Comparison of ENCODE assay signal across 8 cellular contexts in the genomic region with DNA sequence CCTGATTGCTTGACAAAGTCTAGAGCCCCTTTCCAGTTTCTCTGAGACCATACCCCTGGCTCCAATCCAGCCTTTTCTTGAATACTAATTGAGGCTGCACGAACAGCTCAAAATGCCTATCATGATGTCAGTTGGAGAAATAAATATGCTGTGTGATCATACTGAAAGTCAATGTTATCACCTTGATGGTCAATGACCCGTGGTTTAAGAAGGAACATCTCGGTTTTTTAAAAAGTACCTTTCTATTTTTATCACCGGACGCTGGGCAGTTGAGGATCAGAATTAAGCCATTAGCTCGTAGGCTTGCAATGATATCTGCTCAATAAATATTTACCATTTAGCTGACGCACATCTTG. TPM values are rescaled to one million over a fixed set of nuclear protein-coding genes. Genes with fewer than 3 reads are reported as not detected.
DNase-seq lines count a peak whose midpoint lies in the region; ATAC-seq, FAIRE-seq and TF ChIP-seq lines count a peak whose summit lies in the region.

No MANE protein-coding gene starts in this region.

- RAD21 ChIA-PET in GM12878 (lab: Charles Lee; ENCODE audit: unreplicated experiment): interaction anchor here (1.1 to 1.6 kb wide), 2 partner anchors 151 to 185 kb away, joined by 4 read pairs; partner anchors contain the start of gene DOCK11

- SMC1A ChIA-PET in GM12878 (lab: Charles Lee; ENCODE audit: uncharacterized antibody, unreplicated experiment): interaction anchor here (1.0 to 1.5 kb wide), 5 partner anchors 9 to 38 kb away, joined by 3 to 6 read pairs (median 4); no protein-coding TSS in a partner anchor

- POLR2A ChIA-PET in GM12878 (lab: Charles Lee): interaction anchor here (2.0 kb wide), 1 partner anchor 9 kb away, joined by 9 read pairs; no protein-coding TSS in a partner anchor

- DNase-seq in GM12878 (ENCODE audit: low read depth, low spot score) (no peak), G401 (ENCODE audit: low spot score) (no peak), NCI-H510A treated with DMSO at 0.1 percent for 48 hours (lab: John Stamatoyannopoulos, UW) (no peak)

- TF ChIP-seq POLR2A in GM12878 (IDR thresholded peaks at IDR 0.05; ENCODE audit: low read depth, low read length): no peak

- peaks cover 33% of the 10 kb centered on the region for H3K79me2 ChIP-seq in GM12878 (ENCODE audit: control insufficient read depth, insufficient read depth, low read length)

- 26% methylated on average over 7 of the region's 7 CpGs for WGBS in GM12878 (ENCODE audit: insufficient coverage, insufficient replicate concordance, low lambda C conversion rate, missing lambda C conversion rate)

- no TSS peak for BruUV-seq in GM12878 (replicated peaks; lab: Mats Ljungman, UMichigan)

- TF ChIP-seq RAD21 in GM12878 (IDR thresholded peaks at IDR 0.05; ENCODE audit: insufficient read depth, low read depth, low read length): no peak

- peak overlapping the region; percentile 88 for H3K9ac ChIP-seq in GM12878 (ENCODE audit: control insufficient read depth, insufficient read depth, low read length)

- H3K36me3 ChIP-seq in GM12878 (ENCODE audit: control insufficient read depth in 2 of 2, insufficient read depth in 2 of 2, low read length in 1 of 2) (no peaks in the 10 kb centered on the region), muscle layer of duodenum (ENCODE audit: control insufficient read depth in 1 of 2, insufficient read depth in 2 of 2, low read length in 2 of 2) (peaks cover 0 to 9% of the 10 kb centered on the region in 2 donors)

- ATAC-seq in HG03060 (IDR thresholded peaks at IDR 0.05; ENCODE audit: low read depth, unreplicated experiment) (peak; percentile 1), GM12878 (peak; percentile 22), GM21447 (IDR thresholded peaks at IDR 0.05; ENCODE audit: unreplicated experiment) (no peak), esophagus mucosa (no peak)

- no peak for TF ChIP-seq EP300 in GM12878 (IDR thresholded peaks at IDR 0.05; ENCODE audit: borderline replicate concordance in 1 of 2, control insufficient read depth in 1 of 2, low read depth in 2 of 2, low read length in 2 of 2)

- peak overlapping the region; percentile 87 for H3K4me2 ChIP-seq in GM12878 (ENCODE audit: control insufficient read depth, insufficient read depth)

- H3K27ac ChIP-seq in GM12878 (ENCODE audit: control insufficient read depth, insufficient read depth) (peak overlapping the region; percentile 81), muscle layer of duodenum (ENCODE audit: low read length) (peak overlapping the region; percentile 94)

- intact Hi-C loops in GM12878 (cut with micrococcal nuclease; ENCODE audit: unreplicated experiment): loop anchor here (5.0 kb wide), 2 partner anchors 77 to 192 kb away; no protein-coding TSS in a partner anchor

- CTCF ChIA-PET in GM12878 (lab: Yijun Ruan, JAX): no interaction called here

- H3K4me3 ChIP-seq in GM08714 (ENCODE audit: low read length): peak overlapping the region; percentile 80
- H3K4me3 ChIP-seq in GM12878: peak overlapping the region; percentile 60
- H3K4me3 ChIP-seq in muscle layer of duodenum (ENCODE audit: low read depth in 1 of 2, low read length in 2 of 2): peak overlapping the region; percentile 58 to 64

- peaks cover 5% of the 10 kb centered on the region; the same call in 1 of the 2 replicates for H3K4me1 ChIP-seq in GM12878 (ENCODE audit: control insufficient read depth, insufficient read depth, low read length)
- H3K4me1 ChIP-seq in muscle layer of duodenum (ENCODE audit: control insufficient read depth in 1 of 2, insufficient read depth in 2 of 2, low read length in 2 of 2): peaks cover 0 to 7% of the 10 kb centered on the region in 2 donors

- TF ChIP-seq CTCF in GM12878 (IDR thresholded peaks at IDR 0.05 in 2 of 3, conservative IDR thresholded peaks at IDR 0.05 in 1 of 3; ENCODE audit: control insufficient read depth in 2 of 3, extremely low read depth in 1 of 3, insufficient read depth in 1 of 3, low read depth in 3 of 3, low read length in 3 of 3): no peak

- H2AFZ ChIP-seq in GM12878 (ENCODE audit: control insufficient read depth, low read depth, low read length): peak overlapping the region; percentile 73

- H3K9me3 ChIP-seq in GM12878 (replicated peaks; ENCODE audit: control insufficient read depth, insufficient read depth, low read length): no peaks in the 10 kb centered on the region
- H3K9me3 ChIP-seq in muscle layer of duodenum (ENCODE audit: control insufficient read depth in 1 of 2, low read length in 2 of 2): no peaks in the 10 kb centered on the region

- no peaks in the 10 kb centered on the region for H3K27me3 ChIP-seq in GM12878 (replicated peaks in 1 of 2; ENCODE audit: control insufficient read depth in 2 of 2, insufficient read depth in 2 of 2, low read length in 1 of 2)
- no peaks in the 10 kb centered on the region for H3K27me3 ChIP-seq in muscle layer of duodenum (ENCODE audit: low read depth, low read length)

- no peak for FAIRE-seq in GM12878 (lab: Jason Lieb, UNC)

- in situ Hi-C loops in GM12878 (cut with MboI) (no loop called here), G401 (cut with HindIII; ENCODE audit: low sequenced_read_pairs) (no loop called here)

- no peaks in the 10 kb centered on the region for H4K20me1 ChIP-seq in GM12878 (ENCODE audit: control insufficient read depth, insufficient read depth)

TF ChIP-seq in GM12878, 131 proteins besides CTCF, POLR2A, EP300 and RAD21 (continues in another document):
- no peak for TF ChIP-seq ATF7 (IDR thresholded peaks at IDR 0.05; ENCODE audit: low read depth)
- no peak for TF ChIP-seq PAX8 (IDR thresholded peaks at IDR 0.05)
- no peak for TF ChIP-seq MXI1 (IDR thresholded peaks at IDR 0.05; ENCODE audit: low read depth, low read length)
- no peak for TF ChIP-seq TCF7 (IDR thresholded peaks at IDR 0.05; ENCODE audit: borderline replicate concordance)
- peak; percentile 23 for TF ChIP-seq MEF2B (IDR thresholded peaks at IDR 0.05; ENCODE audit: partially characterized antibody, poor library complexity, severe bottlenecking)
- TF ChIP-seq CHD2 (IDR thresholded peaks at IDR 0.05; ENCODE audit: borderline replicate concordance, low read depth, low read length): no peak
- TF ChIP-seq, protein P1, sequence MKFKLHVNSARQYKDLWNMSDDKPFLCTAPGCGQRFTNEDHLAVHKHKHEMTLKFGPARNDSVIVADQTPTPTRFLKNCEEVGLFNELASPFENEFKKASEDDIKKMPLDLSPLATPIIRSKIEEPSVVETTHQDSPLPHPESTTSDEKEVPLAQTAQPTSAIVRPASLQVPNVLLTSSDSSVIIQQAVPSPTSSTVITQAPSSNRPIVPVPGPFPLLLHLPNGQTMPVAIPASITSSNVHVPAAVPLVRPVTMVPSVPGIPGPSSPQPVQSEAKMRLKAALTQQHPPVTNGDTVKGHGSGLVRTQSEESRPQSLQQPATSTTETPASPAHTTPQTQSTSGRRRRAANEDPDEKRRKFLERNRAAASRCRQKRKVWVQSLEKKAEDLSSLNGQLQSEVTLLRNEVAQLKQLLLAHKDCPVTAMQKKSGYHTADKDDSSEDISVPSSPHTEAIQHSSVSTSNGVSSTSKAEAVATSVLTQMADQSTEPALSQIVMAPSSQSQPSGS (IDR thresholded peaks at IDR 0.05; ENCODE audit: low read length): no peak; the same call in none of the 2 replicates
- peak; percentile 62; the same call in 1 of the 2 replicates for TF ChIP-seq RUNX3 (IDR thresholded peaks at IDR 0.05; ENCODE audit: low read length)
- TF ChIP-seq BCLAF1 (IDR thresholded peaks at IDR 0.05): no peak
- TF ChIP-seq SUZ12 (IDR thresholded peaks at IDR 0.05; ENCODE audit: unreplicated experiment): no peak
- TF ChIP-seq EZH2 (IDR thresholded peaks at IDR 0.05; ENCODE audit: borderline replicate concordance, control insufficient read depth, low read depth, low read length): no peak
- TF ChIP-seq SIN3A (IDR thresholded peaks at IDR 0.05; ENCODE audit: low read depth, low read length): no peak
- peak; percentile 76 for TF ChIP-seq JUNB (IDR thresholded peaks at IDR 0.05)

RNA-seq across cellular contexts. Expression of gene WDR44, which starts 0.9 kb away (rescaled TPM):
- total RNA-seq in GM12878 (2013; cell fraction: nucleolus; rRNA removed): 34.7 and 39.6 TPM in 2 replicates
- total RNA-seq in GM12878 (2014; rRNA removed): 9.6 and 9.9 TPM in 2 replicates
- 14.0 and 14.3 TPM in 2 replicates for total RNA-seq in GM12878 (2014; rRNA removed; fragmentation: Illumina TruSeq; extraction: Trizol)
- 10.6 and 11.7 TPM in 2 replicates for total RNA-seq in GM12878 (2021)
- polyA plus RNA-seq in GM12878 (2011; ENCODE audit: low read depth): 2.6 TPM
- 13.5 and 20.1 TPM in 2 replicates for polyA plus RNA-seq in GM12878 (2011; rRNA removed)
- polyA plus RNA-seq in GM12878 (2011; cell fraction: cytosol; rRNA removed): 5.2 and 5.7 TPM in 2 replicates
- polyA plus RNA-seq in GM12878 (2011; cell fraction: nucleus; rRNA removed): 7.4 and 8.0 TPM in 2 replicates
- polyA plus RNA-seq in GM12878 (2012): 4.7 and 6.1 TPM in 2 replicates
- polyA plus RNA-seq in GM12878 (2014; fragmentation: Illumina TruSeq; extraction: Trizol): 13.5 and 17.2 TPM in 2 replicates
- 1 to 10 TPM; 3.4 to 4.2 TPM for polyA plus RNA-seq in GM12878 (2014; fragmentation: Nextera tagmentation; extraction: Ambion mirVana)
- polyA plus RNA-seq in GM12878 (2014; rRNA removed): 7.7 and 10.1 TPM in 2 replicates
- 10 to 100 TPM; 11.5 to 12.8 TPM for polyA plus RNA-seq in GM12878 (2016; fragmentation: Nextera tagmentation; extraction: Ambion mirVana)
- polyA minus RNA-seq in GM12878 (2011; rRNA and poly(A)+ RNA removed): 12.1 and 16.8 TPM in 2 replicates
- 5.6 and 7.3 TPM in 2 replicates for polyA minus RNA-seq in GM12878 (2011; cell fraction: cytosol; rRNA and poly(A)+ RNA removed)
- 10.4 and 21.5 TPM in 2 replicates for polyA minus RNA-seq in GM12878 (2011; cell fraction: nucleus; rRNA and poly(A)+ RNA removed)
- total RNA-seq in G401 (2014; rRNA removed; shearing (Covaris generic)): 2.8 and 6.4 TPM in 2 replicates
- total RNA-seq in esophagus mucosa: 12.0 TPM

Comparison
In these comparisons a context has a peak if more than half of its experiments do, and no peak if none do; other contexts are left out.
1. ATAC-seq: peak in HG03060 (single experiment) and GM12878 (single experiment); none in GM21447 (single experiment) and esophagus mucosa (single experiment).
2. Peak in every context shown above with its lines, with median percentiles within 50 percentile points of each other: H3K4me3 ChIP-seq.